Comparison of ENCODE assay signal across 18 cellular contexts in the genomic region with DNA sequence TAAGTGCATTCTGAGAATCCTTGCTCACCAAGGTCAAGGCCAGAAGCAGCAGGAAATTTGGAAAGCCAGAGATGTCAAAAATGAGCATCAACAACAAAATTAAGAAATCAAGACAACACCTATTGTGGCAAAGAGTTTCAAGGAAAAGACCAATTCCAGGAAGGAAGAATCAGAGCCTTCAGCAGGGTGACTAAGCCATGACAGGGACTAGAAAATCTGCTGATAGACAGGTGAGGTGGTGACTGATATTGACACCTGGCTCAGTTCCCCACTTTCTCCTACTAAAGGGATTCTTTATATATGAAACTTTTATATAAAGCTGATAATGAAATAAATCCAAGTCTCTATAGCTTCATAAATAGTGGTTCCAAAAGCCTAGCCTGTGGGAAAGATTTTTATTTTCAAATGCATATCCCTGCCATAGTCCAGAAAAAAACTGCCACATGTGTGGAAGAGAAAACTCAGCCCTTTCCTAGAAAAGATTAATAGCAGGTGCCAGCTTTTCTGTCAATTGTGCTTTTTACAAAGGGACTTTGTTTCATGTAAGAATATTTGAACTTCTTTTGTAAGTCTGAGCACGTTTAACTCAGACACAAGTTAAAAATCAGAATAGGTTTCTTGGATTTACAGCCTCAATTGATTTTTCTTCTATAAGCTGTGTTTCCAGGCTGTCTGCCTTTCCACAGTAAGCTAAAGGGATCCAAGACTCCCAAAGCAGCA.
"Had no signal": no experiment of that assay in that cellular context is flagged by ENCODE, and none has a peak within 500 bp of the region (broad histone marks: within the 10 kb centered on the region; RNA-seq: fewer than 3 reads in every experiment).

No MANE protein-coding gene starts in this region.

- H3K9me3 Mint-ChIP-seq: naive thymus-derived CD8-positive, alpha-beta T cell had no signal

- H3K79me2 ChIP-seq: hepatocyte had no signal

- H2AFZ ChIP-seq: hepatocyte had no signal

- H3K9me3 ChIP-seq: esophagus muscularis mucosa, gastroesophageal sphincter, mucosa of descending colon, neutrophil, right atrium auricular region, sigmoid colon, stomach had no signal

- H3K36me3 ChIP-seq: esophagus muscularis mucosa, gastroesophageal sphincter, neutrophil, right atrium auricular region, sigmoid colon, stomach had no signal

- H3K4me2 ChIP-seq: hepatocyte had no signal

- ATAC-seq: gastroesophageal sphincter; mucosa of descending colon; naive thymus-derived CD8-positive, alpha-beta T cell had no signal

- H3K36me3 Mint-ChIP-seq: naive thymus-derived CD8-positive, alpha-beta T cell had no signal

- H3K27ac ChIP-seq: esophagus muscularis mucosa, gastroesophageal sphincter, hepatocyte, neutrophil, right atrium auricular region, sigmoid colon, skin epidermis, stomach had no signal

- DNase-seq: cortex of kidney; dorsolateral prefrontal cortex; effector CD8-positive, alpha-beta T cell; head of caudate nucleus; mucosa of descending colon; naive thymus-derived CD8-positive, alpha-beta T cell; posterior cingulate gyrus; sigmoid colon; stimulated activated CD4-positive, alpha-beta T cell treated with anti-CD3 and anti-CD28 coated beads, Interleukin-2, amount 100 ng/mL, for 24 hours; stimulated activated naive CD4-positive, alpha-beta T cell; stomach; substantia nigra had no signal

- H3K4me3 ChIP-seq: esophagus muscularis mucosa, gastroesophageal sphincter, hepatocyte, mucosa of descending colon, right atrium auricular region, sigmoid colon, skin epidermis, stomach had no signal

- H3K4me1 ChIP-seq: esophagus muscularis mucosa, right atrium auricular region, stomach had no signal

- H3K4me3 Mint-ChIP-seq: naive thymus-derived CD8-positive, alpha-beta T cell had no signal

- H3K27ac Mint-ChIP-seq: naive thymus-derived CD8-positive, alpha-beta T cell had no signal

- H3K27me3 ChIP-seq: esophagus muscularis mucosa, gastroesophageal sphincter, hepatocyte, right atrium auricular region, sigmoid colon, stomach had no signal

- H3K4me1 Mint-ChIP-seq: naive thymus-derived CD8-positive, alpha-beta T cell had no signal
